In genomic region chr12:53200107-53200457, GRCh38 we compare ENCODE assay signal across 1 cellular context.
TF ChIP-seq lines count a peak whose summit lies in the region.

No MANE protein-coding gene starts in this region.

TF ChIP-seq in GM23338, 12 proteins besides CTCF, POLR2A, EP300 and RAD21 (continued from another document):
- TF ChIP-seq REST (IDR thresholded peaks at IDR 0.05; ENCODE audit: unreplicated experiment) (no peak), NANOG (IDR thresholded peaks at IDR 0.05; ENCODE audit: borderline replicate concordance) (no peak), EZH2 (IDR thresholded peaks at IDR 0.05; ENCODE audit: low read depth, unreplicated experiment) (no peak), ZNF331 (CRISPR knock-in tag; IDR thresholded peaks at IDR 0.05; ENCODE audit: low read depth) (no peak), STAT1 (IDR thresholded peaks at IDR 0.05; ENCODE audit: unreplicated experiment) (no peak)
- TF ChIP-seq, protein P1, sequence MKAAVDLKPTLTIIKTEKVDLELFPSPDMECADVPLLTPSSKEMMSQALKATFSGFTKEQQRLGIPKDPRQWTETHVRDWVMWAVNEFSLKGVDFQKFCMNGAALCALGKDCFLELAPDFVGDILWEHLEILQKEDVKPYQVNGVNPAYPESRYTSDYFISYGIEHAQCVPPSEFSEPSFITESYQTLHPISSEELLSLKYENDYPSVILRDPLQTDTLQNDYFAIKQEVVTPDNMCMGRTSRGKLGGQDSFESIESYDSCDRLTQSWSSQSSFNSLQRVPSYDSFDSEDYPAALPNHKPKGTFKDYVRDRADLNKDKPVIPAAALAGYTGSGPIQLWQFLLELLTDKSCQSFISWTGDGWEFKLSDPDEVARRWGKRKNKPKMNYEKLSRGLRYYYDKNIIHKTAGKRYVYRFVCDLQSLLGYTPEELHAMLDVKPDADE (IDR thresholded peaks at IDR 0.05) = no peak
- TF ChIP-seq, protein P2, sequence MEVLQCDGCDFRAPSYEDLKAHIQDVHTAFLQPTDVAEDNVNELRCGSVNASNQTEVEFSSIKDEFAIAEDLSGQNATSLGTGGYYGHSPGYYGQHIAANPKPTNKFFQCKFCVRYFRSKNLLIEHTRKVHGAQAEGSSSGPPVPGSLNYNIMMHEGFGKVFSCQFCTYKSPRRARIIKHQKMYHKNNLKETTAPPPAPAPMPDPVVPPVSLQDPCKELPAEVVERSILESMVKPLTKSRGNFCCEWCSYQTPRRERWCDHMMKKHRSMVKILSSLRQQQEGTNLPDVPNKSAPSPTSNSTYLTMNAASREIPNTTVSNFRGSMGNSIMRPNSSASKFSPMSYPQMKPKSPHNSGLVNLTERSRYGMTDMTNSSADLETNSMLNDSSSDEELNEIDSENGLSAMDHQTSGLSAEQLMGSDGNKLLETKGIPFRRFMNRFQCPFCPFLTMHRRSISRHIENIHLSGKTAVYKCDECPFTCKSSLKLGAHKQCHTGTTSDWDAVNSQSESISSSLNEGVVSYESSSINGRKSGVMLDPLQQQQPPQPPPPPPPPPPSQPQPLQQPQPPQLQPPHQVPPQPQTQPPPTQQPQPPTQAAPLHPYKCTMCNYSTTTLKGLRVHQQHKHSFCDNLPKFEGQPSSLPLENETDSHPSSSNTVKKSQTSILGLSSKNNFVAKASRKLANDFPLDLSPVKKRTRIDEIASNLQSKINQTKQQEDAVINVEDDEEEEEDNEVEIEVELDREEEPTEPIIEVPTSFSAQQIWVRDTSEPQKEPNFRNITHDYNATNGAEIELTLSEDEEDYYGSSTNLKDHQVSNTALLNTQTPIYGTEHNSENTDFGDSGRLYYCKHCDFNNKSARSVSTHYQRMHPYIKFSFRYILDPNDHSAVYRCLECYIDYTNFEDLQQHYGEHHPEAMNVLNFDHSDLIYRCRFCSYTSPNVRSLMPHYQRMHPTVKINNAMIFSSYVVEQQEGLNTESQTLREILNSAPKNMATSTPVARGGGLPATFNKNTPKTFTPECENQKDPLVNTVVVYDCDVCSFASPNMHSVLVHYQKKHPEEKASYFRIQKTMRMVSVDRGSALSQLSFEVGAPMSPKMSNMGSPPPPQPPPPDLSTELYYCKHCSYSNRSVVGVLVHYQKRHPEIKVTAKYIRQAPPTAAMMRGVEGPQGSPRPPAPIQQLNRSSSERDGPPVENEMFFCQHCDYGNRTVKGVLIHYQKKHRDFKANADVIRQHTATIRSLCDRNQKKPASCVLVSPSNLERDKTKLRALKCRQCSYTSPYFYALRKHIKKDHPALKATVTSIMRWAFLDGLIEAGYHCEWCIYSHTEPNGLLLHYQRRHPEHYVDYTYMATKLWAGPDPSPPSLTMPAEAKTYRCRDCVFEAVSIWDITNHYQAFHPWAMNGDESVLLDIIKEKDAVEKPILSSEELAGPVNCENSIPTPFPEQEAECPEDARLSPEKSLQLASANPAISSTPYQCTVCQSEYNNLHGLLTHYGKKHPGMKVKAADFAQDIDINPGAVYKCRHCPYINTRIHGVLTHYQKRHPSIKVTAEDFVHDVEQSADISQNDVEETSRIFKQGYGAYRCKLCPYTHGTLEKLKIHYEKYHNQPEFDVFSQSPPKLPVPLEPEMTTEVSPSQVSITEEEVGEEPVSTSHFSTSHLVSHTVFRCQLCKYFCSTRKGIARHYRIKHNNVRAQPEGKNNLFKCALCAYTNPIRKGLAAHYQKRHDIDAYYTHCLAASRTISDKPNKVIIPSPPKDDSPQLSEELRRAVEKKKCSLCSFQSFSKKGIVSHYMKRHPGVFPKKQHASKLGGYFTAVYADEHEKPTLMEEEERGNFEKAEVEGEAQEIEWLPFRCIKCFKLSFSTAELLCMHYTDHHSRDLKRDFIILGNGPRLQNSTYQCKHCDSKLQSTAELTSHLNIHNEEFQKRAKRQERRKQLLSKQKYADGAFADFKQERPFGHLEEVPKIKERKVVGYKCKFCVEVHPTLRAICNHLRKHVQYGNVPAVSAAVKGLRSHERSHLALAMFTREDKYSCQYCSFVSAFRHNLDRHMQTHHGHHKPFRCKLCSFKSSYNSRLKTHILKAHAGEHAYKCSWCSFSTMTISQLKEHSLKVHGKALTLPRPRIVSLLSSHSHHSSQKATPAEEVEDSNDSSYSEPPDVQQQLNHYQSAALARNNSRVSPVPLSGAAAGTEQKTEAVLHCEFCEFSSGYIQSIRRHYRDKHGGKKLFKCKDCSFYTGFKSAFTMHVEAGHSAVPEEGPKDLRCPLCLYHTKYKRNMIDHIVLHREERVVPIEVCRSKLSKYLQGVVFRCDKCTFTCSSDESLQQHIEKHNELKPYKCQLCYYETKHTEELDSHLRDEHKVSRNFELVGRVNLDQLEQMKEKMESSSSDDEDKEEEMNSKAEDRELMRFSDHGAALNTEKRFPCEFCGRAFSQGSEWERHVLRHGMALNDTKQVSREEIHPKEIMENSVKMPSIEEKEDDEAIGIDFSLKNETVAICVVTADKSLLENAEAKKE (CRISPR knock-in tag; IDR thresholded peaks at IDR 0.05) = no peak
